ENCODE assay signal across 8 cellular contexts in the genomic region with DNA sequence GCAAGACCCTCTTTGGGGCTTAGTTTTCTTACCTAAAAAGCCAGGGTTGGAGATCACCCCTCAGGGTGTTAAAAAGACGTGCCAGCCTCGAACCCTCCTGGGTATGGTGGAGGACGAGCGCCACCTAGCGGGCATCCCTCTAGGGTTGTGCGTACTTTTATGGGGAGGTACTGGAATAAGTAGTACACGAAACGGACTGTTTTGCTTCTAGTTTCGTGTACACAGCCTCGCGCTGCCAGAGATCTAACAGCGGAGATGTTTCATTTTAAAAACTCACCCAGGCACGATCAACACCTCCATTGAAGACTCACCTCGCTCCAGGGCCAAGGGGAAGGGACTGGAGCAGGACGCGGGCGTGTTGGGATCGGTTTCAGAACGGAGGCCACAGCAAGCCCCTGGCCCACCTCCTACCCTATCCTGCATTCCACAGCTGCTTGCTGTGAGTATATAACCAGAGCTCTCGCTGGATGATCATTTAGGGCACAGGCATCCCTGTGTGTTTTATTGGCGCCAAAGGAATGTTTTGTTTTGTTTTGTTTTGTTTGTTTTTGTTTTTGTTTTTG. TPM values are rescaled to one million over a fixed set of nuclear protein-coding genes. Genes with fewer than 3 reads are reported as not detected.
DNase-seq lines count a peak whose midpoint lies in the region; ATAC-seq and TF ChIP-seq lines count a peak whose summit lies in the region.

No MANE protein-coding gene starts in this region.

- H3K4me3 Mint-ChIP-seq in CD14-positive monocyte, result peak overlapping the region; percentile 54 to 81

- WGBS in lung, 2 donors, result 4% methylated on average over 21 of the region's 21 CpGs

- peaks cover 0 to 12% of the 10 kb centered on the region in 2 donors for H3K4me1 ChIP-seq in lung (ENCODE audit: control insufficient read depth in 2 of 2, insufficient read depth in 2 of 2, low read length in 2 of 2)

- H3K9me3 ChIP-seq in lung (ENCODE audit: control insufficient read depth in 2 of 2, insufficient read depth in 1 of 2, low read length in 1 of 2), result peaks cover 0 to 10% of the 10 kb centered on the region in 2 donors

- peaks cover 7 to 16% of the 10 kb centered on the region in 2 donors for H3K36me3 Mint-ChIP-seq in CD14-positive monocyte

- intact Hi-C loops in CD14-positive monocyte (cut with micrococcal nuclease), result loop anchor here (2.0 to 10.0 kb wide), 3 partner anchors 704 to 822 kb away; no protein-coding TSS in a partner anchor
- intact Hi-C loops in dorsolateral prefrontal cortex (cut with DNase I), result loop anchor here (2.0 to 5.0 kb wide), 3 partner anchors 696 to 820 kb away; no protein-coding TSS in a partner anchor

- peak; percentile 95 for TF ChIP-seq CTCF in CD14-positive monocyte (IDR thresholded peaks at IDR 0.05)
- peak; percentile 58 to 96 (median 85) for TF ChIP-seq CTCF in dorsolateral prefrontal cortex (IDR thresholded peaks at IDR 0.05 in 54 of 56, conservative IDR thresholded peaks at IDR 0.05 in 2 of 56; ENCODE audit: low read depth in 1 of 56, partially characterized antibody in 56 of 56)
- peak; percentile 76 for TF ChIP-seq CTCF in lung (IDR thresholded peaks at IDR 0.05; ENCODE audit: control extremely low read depth, extremely low read depth)

- H3K27me3 Mint-ChIP-seq in CD14-positive monocyte (ENCODE audit: low read depth in 3 of 3), result peaks cover 64 to 83% (median 79%) of the 10 kb centered on the region in 3 donors

- no peak overlapping the region for H3K27ac Mint-ChIP-seq in CD14-positive monocyte

- peak; percentile 67 for DNase-seq in CD14-positive monocyte (ENCODE audit: low spot score)
- peak; percentile 84 for DNase-seq in NCI-H526 treated with DMSO at 0.1 percent for 48 hours (lab: John Stamatoyannopoulos, UW)
- peak; percentile 82 to 89 for DNase-seq in activated CD4-positive, alpha-beta T cell treated with anti-CD3 and anti-CD28 coated beads, Interleukin-2, amount 50 U/mL, for 24 hours (ENCODE audit: low read depth in 1 of 2, low spot score in 1 of 2)
- peak in 7 of 10 donors; percentile 44 to 80 (median 71) for DNase-seq in dorsolateral prefrontal cortex
- DNase-seq in lung (ENCODE audit: low spot score), result peak; percentile 77
- peak; percentile 80 for DNase-seq in stimulated activated CD8-positive, alpha-beta memory T cell treated with anti-CD3 and anti-CD28 coated beads, Interleukin-12 subunit alpha, Interleukin-12 subunit beta, amount 100 ng/mL, for 1 hour (ENCODE audit: low read depth)

- ATAC-seq in GM19395 (IDR thresholded peaks at IDR 0.05; ENCODE audit: unreplicated experiment), result peak; percentile 84
- ATAC-seq in HG03520 (IDR thresholded peaks at IDR 0.05; ENCODE audit: unreplicated experiment), result peak; percentile 70
- ATAC-seq in lung (ENCODE audit: insufficient read depth, low FRiP score), result peak; percentile 47

- peak overlapping the region in 36 of 59 donors; percentile 1 to 57 (median 34) for H3K4me3 ChIP-seq in dorsolateral prefrontal cortex
- no peak overlapping the region for H3K4me3 ChIP-seq in lung

- no peak overlapping the region for H3K27ac ChIP-seq in dorsolateral prefrontal cortex
- H3K27ac ChIP-seq in lung (ENCODE audit: low read depth in 1 of 2, low read length in 1 of 2), result no peak overlapping the region

- H3K36me3 ChIP-seq in lung (ENCODE audit: control insufficient read depth in 2 of 2, insufficient read depth in 2 of 2, low read length in 2 of 2), result no peaks in the 10 kb centered on the region

- peaks cover 22 to 84% (median 67%) of the 10 kb centered on the region in 45 donors for H3K27me3 ChIP-seq in dorsolateral prefrontal cortex
- peaks cover 6% of the 10 kb centered on the region for H3K27me3 ChIP-seq in lung (ENCODE audit: control insufficient read depth, insufficient read depth)

- H3K9me3 Mint-ChIP-seq in CD14-positive monocyte, result peaks cover 4 to 26% (median 16%) of the 10 kb centered on the region in 7 donors

- H3K4me1 Mint-ChIP-seq in CD14-positive monocyte, result peaks cover 28% of the 10 kb centered on the region

RNA-seq across cellular contexts. Expression of a gene that starts 4.8 kb away (rescaled TPM):
- polyA plus RNA-seq in CD14-positive monocyte, result not detected
- not detected for total RNA-seq in dorsolateral prefrontal cortex
- not detected for total RNA-seq in lung
- polyA plus RNA-seq in lung, result not detected
